18 cellular contexts compared by ENCODE assay signal in the genomic region with DNA sequence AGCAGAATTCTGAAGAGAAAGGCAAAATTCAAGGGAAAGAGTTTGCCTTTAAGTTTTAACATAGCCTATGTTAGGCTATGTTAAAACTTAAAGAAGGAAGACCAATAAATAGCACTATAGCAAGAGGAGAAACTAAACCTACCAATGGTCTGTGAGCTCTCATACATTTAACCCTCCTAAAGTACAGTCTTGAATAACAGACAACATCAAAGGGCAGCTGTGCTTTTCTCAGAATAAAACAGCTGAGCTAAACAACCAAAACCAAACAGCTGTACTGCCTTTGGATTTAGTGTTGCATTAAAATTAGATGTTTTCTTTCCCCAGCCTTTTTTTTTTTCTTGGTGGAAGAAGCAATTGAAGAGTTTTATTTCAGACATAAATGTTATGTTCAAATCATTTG. TPM values are rescaled to one million over a fixed set of nuclear protein-coding genes. Genes with fewer than 3 reads are reported as not detected.
DNase-seq lines count a peak whose midpoint lies in the region; ATAC-seq and TF ChIP-seq lines count a peak whose summit lies in the region.
"Had no signal": no experiment of that assay in that cellular context is flagged by ENCODE, and none has a peak within 500 bp of the region (broad histone marks: within the 10 kb centered on the region; RNA-seq: fewer than 3 reads in every experiment).

No MANE protein-coding gene starts in this region.

- ATAC-seq in HCT116: no peak

- H3K9me2 ChIP-seq in HCT116 (ENCODE audit: insufficient read depth): no peaks in the 10 kb centered on the region

- peaks cover 44 to 66% of the 10 kb centered on the region in 2 experiments for H3K4me1 ChIP-seq in HCT116 (ENCODE audit: control insufficient read depth in 1 of 2, insufficient read depth in 2 of 2, low read length in 2 of 2)

- H2AFZ ChIP-seq in HCT116 (ENCODE audit: low read depth, low read length, poor library complexity, severe bottlenecking): peak overlapping the region; percentile 91

- intact Hi-C loops in HCT116 (cut with micrococcal nuclease): loop anchor here (5.0 to 10.0 kb wide), 3 partner anchors 122 to 324 kb away; no protein-coding TSS in a partner anchor

- no peak for TF ChIP-seq POLR2A in HCT116 (IDR thresholded peaks at IDR 0.05; ENCODE audit: borderline replicate concordance, extremely low read depth, insufficient read depth, insufficient read length)

- no peak for TF ChIP-seq RAD21 in HCT116 (IDR thresholded peaks at IDR 0.05; ENCODE audit: low read depth)

- POLR2A ChIA-PET in HCT116 (lab: Charles Lee): interaction anchor here (1.1 to 1.7 kb wide), 2 partner anchors 9 to 34 kb away, joined by 3 to 4 read pairs; no protein-coding TSS in a partner anchor

- DNase-seq in NCI-H510A treated with DMSO at 0.1 percent for 48 hours (lab: John Stamatoyannopoulos, UW) (peak; percentile 61), NCI-H510A (lab: John Stamatoyannopoulos, UW) (no peak), HCT116 (ENCODE audit: low read depth, low spot score) (no peak), SW480 (ENCODE audit: low spot score) (peak; percentile 93), myocyte (ENCODE audit: low read depth) (peak; percentile 94), HuH-7 (ENCODE audit: low spot score) (no peak), cerebellum (ENCODE audit: low spot score) (no peak)
- DNase-seq in activated CD4-positive, alpha-beta T cell treated with anti-CD3 and anti-CD28 coated beads for 48 hours: no peak
- DNase-seq: EL, KG1, NCI-H1105, NCI-H1694 treated with DMSO at 0.1 percent for 48 hours, NCI-H2171, NCI-H446 treated with DMSO at 0.1 percent for 48 hours, NCI-H774, T-cell had no signal

- H3K9me3 ChIP-seq in HCT116 (ENCODE audit: control insufficient read depth in 1 of 2, insufficient read depth in 1 of 2, low read depth in 1 of 2, low read length in 2 of 2): peaks cover 4 to 16% of the 10 kb centered on the region in 2 experiments; a peak in 2 of 4 replicates

- H3K9ac ChIP-seq in HCT116 (ENCODE audit: low read length): no peak overlapping the region
- H3K9ac ChIP-seq: BLaER1 treated with 17β-estradiol and CSF1 and Interleukin-3, amounts not matched to agents 10 nM and 100 nM had no signal

- BruUV-seq in HCT116 (replicated peaks; lab: Mats Ljungman, UMichigan): no TSS peak

- RAD21 ChIA-PET in HCT116 (lab: Charles Lee; ENCODE audit: low non-redundant PET in 1 of 2, low total read pairs in 2 of 2, uncharacterized antibody in 2 of 2, unreplicated experiment in 2 of 2): no interaction called here

- no peaks in the 10 kb centered on the region for H3K79me2 ChIP-seq in HCT116 (ENCODE audit: insufficient read depth, low read length)

- peaks cover 0 to 8% of the 10 kb centered on the region in 2 experiments; a peak in 1 of 4 replicates for H3K36me3 ChIP-seq in HCT116 (ENCODE audit: control insufficient read depth in 1 of 2, insufficient read depth in 2 of 2, low read length in 2 of 2)
- H3K36me3 ChIP-seq: BLaER1 treated with 17β-estradiol and CSF1 and Interleukin-3, amounts not matched to agents 10 nM and 100 nM had no signal

- no peak overlapping the region for H3K4me2 ChIP-seq in HCT116 (ENCODE audit: low read length)
- H3K4me2 ChIP-seq: BLaER1 treated with 17β-estradiol and CSF1 and Interleukin-3, amounts not matched to agents 10 nM and 100 nM had no signal

- no peak overlapping the region for H3K27ac ChIP-seq in HCT116 (ENCODE audit: low read depth, low read length)
- H3K27ac ChIP-seq: BLaER1 treated with 17β-estradiol and CSF1 and Interleukin-3, amounts not matched to agents 10 nM and 100 nM; SK-N-MC had no signal

- no peaks in the 10 kb centered on the region for H3K27me3 ChIP-seq in HCT116 (ENCODE audit: insufficient read depth, low read length)
- H3K27me3 ChIP-seq: BLaER1 treated with 17β-estradiol and CSF1 and Interleukin-3, amounts not matched to agents 10 nM and 100 nM had no signal

- TF ChIP-seq CTCF in HCT116 (IDR thresholded peaks at IDR 0.05 in 2 of 3, conservative IDR thresholded peaks at IDR 0.05 in 1 of 3; ENCODE audit: borderline replicate concordance in 1 of 3, insufficient read depth in 1 of 3, low read depth in 2 of 3, low read length in 2 of 3): no peak

- CTCF ChIA-PET in HCT116 (lab: Charles Lee): no interaction called here

- no peak overlapping the region for H3K4me3 ChIP-seq in HCT116 (replicated peaks in 1 of 2; ENCODE audit: low read depth in 1 of 2, low read length in 2 of 2)
- H3K4me3 ChIP-seq: BLaER1 treated with 17β-estradiol and CSF1 and Interleukin-3, amounts not matched to agents 10 nM and 100 nM; SK-N-MC had no signal

- H4K20me1 ChIP-seq in HCT116 (ENCODE audit: insufficient read depth): no peaks in the 10 kb centered on the region
- H4K20me1 ChIP-seq: BLaER1 treated with 17β-estradiol and CSF1 and Interleukin-3, amounts not matched to agents 10 nM and 100 nM had no signal

TF ChIP-seq in HCT116, 20 proteins besides CTCF, POLR2A, EP300 and RAD21:
- peak; percentile 32 for TF ChIP-seq TCF7L2 (IDR thresholded peaks at IDR 0.05; ENCODE audit: borderline replicate concordance, extremely low read depth, insufficient read depth, insufficient read length)
- TF ChIP-seq ATF3 (IDR thresholded peaks at IDR 0.05): no peak

RNA-seq across cellular contexts. Expression of gene KLF5, which starts 34.0 kb away (rescaled TPM):
- total RNA-seq in HCT116 (2021; ENCODE audit: unreplicated experiment) (59.2 TPM), myocyte (73.9 and 121 TPM in 2 replicates), cerebellum (1.7 TPM)
- polyA plus RNA-seq in HCT116 (2012): 43.8 and 54.0 TPM in 2 replicates
- 58.0 TPM for polyA plus RNA-seq in myocyte (2012)

Comparison
In these comparisons a context has a peak if more than half of its experiments do, and no peak if none do; other contexts are left out.
1. DNase-seq: peak in NCI-H510A treated with DMSO at 0.1 percent for 48 hours (single experiment), SW480 (single experiment) and myocyte (single experiment); none in NCI-H510A (single experiment), HCT116 (single experiment), HuH-7 (single experiment), activated CD4-positive, alpha-beta T cell treated with anti-CD3 and anti-CD28 coated beads for 48 hours (single experiment) and cerebellum (single experiment).
2. RNA of gene KLF5, which starts 34.0 kb away (total RNA-seq): 73.9 to 121 TPM in myocyte and 59.2 TPM in HCT116 (single experiment); 1.7 TPM in cerebellum (single experiment); every median in the first group is over 10 times any median in the second.